In genomic region chr6:15063253-15063853, GRCh38 we compare ENCODE assay signal across 9 cellular contexts.
A peak's percentile ranks its signal among the peaks of the same experiment; 100 is the strongest.
DNase-seq lines count a peak whose midpoint lies in the region; FAIRE-seq and TF ChIP-seq lines count a peak whose summit lies in the region.
"Had no signal": no experiment of that assay in that cellular context is flagged by ENCODE, and none has a peak within 500 bp of the region (broad histone marks: within the 10 kb centered on the region; RNA-seq: fewer than 3 reads in every experiment).

No MANE protein-coding gene starts in this region.

- H3K18ac ChIP-seq in H1 (ENCODE audit: extremely low read depth, low read length), result peak overlapping the region; percentile 52; the same call in 1 of the 2 replicates
- H3K18ac ChIP-seq in mesendoderm (ENCODE audit: low read length), result no peak overlapping the region

- 95% methylated on average over 7 of the region's 7 CpGs; no CpG with 5 or more reads in 1 of the 2 experiments for WGBS in H1 (ENCODE audit: extremely low coverage in 1 of 2, insufficient coverage in 1 of 2, insufficient read length in 1 of 2, insufficient replicate concordance in 2 of 2, low coverage in 1 of 2, low lambda C conversion rate in 2 of 2, missing lambda C conversion rate in 1 of 2), 2 experiments
- WGBS in mesendoderm (ENCODE audit: extremely low coverage, insufficient coverage, low lambda C conversion rate), result no CpG with 5 or more reads among the region's 7 CpGs

- no peak overlapping the region for H3K4me2 ChIP-seq in H1 (ENCODE audit: insufficient read depth in 1 of 2, low read depth in 2 of 2, low read length in 2 of 2)
- no peak overlapping the region for H3K4me2 ChIP-seq in mesendoderm (ENCODE audit: low read length)

- H2BK5ac ChIP-seq in H1 (ENCODE audit: low read depth, low read length) (0 out of 2 replicates have a peak overlapping the region, but pooled peaks have one; percentile 54), mesendoderm (ENCODE audit: low read length) (no peak overlapping the region)

- peaks cover 17% of the 10 kb centered on the region for H3K4me1 Mint-ChIP-seq in endothelial cell (ENCODE audit: unreplicated experiment)

- no peak overlapping the region for H3K27ac Mint-ChIP-seq in endothelial cell (ENCODE audit: unreplicated experiment)

- H3K14ac ChIP-seq in H1 (ENCODE audit: insufficient read length), result no peak overlapping the region

- no peak for FAIRE-seq in H1 (lab: Jason Lieb, UNC)

- H4K8ac ChIP-seq in H1 (ENCODE audit: extremely low read depth, insufficient read depth, low read length), result no peak overlapping the region
- H4K8ac ChIP-seq in mesendoderm (ENCODE audit: low read depth, low read length), result no peak overlapping the region

- H4K5ac ChIP-seq in H1 (ENCODE audit: insufficient read length, low read depth, low read length) (no peak overlapping the region), mesendoderm (ENCODE audit: low read length) (no peak overlapping the region)

- H3K9me3 Mint-ChIP-seq in endothelial cell (ENCODE audit: unreplicated experiment), result no peaks in the 10 kb centered on the region

- H2BK120ac ChIP-seq in H1 (replicated peaks; ENCODE audit: low read depth, low read length), result no peak overlapping the region
- H2BK120ac ChIP-seq in mesendoderm (ENCODE audit: low read depth, low read length), result no peak overlapping the region

- H3K4ac ChIP-seq in H1 (replicated peaks; ENCODE audit: insufficient read length, low read depth, low read length) (no peak overlapping the region), mesendoderm (ENCODE audit: low read depth, low read length) (no peak overlapping the region)

- H3K4me1 ChIP-seq in H1 (replicated peaks in 1 of 4; ENCODE audit: control insufficient read depth in 3 of 4, insufficient read depth in 4 of 4, low read length in 3 of 4) (no peaks in the 10 kb centered on the region; a peak in 1 of 7 replicates), mesendoderm (ENCODE audit: control insufficient read depth, low read depth, low read length) (no peaks in the 10 kb centered on the region)
- H3K4me1 ChIP-seq: SJSA1 had no signal

- no peak overlapping the region for H2AFZ ChIP-seq in H1 (ENCODE audit: low read length)

- H2BK12ac ChIP-seq in H1 (ENCODE audit: low read depth, low read length), result peak overlapping the region; percentile 84; the same call in 1 of the 2 replicates

- no peaks in the 10 kb centered on the region for H3K36me3 Mint-ChIP-seq in endothelial cell (ENCODE audit: low read depth, unreplicated experiment)

- TF ChIP-seq CTCF in H1 (IDR thresholded peaks at IDR 0.05; ENCODE audit: control extremely low read depth in 1 of 3, insufficient read depth in 1 of 3, low read depth in 1 of 3, low read length in 3 of 3) (no peak), endothelial cell (IDR thresholded peaks at IDR 0.05; ENCODE audit: unreplicated experiment) (no peak)

- H3K9me3 ChIP-seq in H1 (ENCODE audit: insufficient read depth in 2 of 2, low read depth in 1 of 2, low read length in 1 of 2) (no peaks in the 10 kb centered on the region; a peak in 1 of 4 replicates), MG63 (peaks cover 2% of the 10 kb centered on the region; the same call in 1 of the 2 replicates)

- no peaks in the 10 kb centered on the region for H3K79me1 ChIP-seq in H1 (ENCODE audit: low read depth, low read length)
- H3K79me1 ChIP-seq in mesendoderm (ENCODE audit: low read length), result no peaks in the 10 kb centered on the region

- H3K27me3 ChIP-seq in H1 (replicated peaks in 1 of 4; ENCODE audit: control insufficient read depth in 3 of 4, extremely low read depth in 1 of 4, insufficient read depth in 3 of 4, low read length in 3 of 4), result no peaks in the 10 kb centered on the region
- H3K27me3 ChIP-seq in mesendoderm (ENCODE audit: insufficient read depth, low read length, poor library complexity), result no peaks in the 10 kb centered on the region
- H3K27me3 ChIP-seq in MG63, result no peaks in the 10 kb centered on the region
- H3K27me3 ChIP-seq: SJSA1 had no signal

- H2BK15ac ChIP-seq in H1 (ENCODE audit: low read length) (peak overlapping the region; percentile 55), mesendoderm (replicated peaks; ENCODE audit: low read depth) (no peak overlapping the region)

- H3K9ac ChIP-seq in H1 (replicated peaks in 1 of 4; ENCODE audit: extremely low read depth in 1 of 4, low read depth in 3 of 4, low read length in 3 of 4), result no peak overlapping the region
- H3K9ac ChIP-seq in mesendoderm (ENCODE audit: low read length), result no peak overlapping the region

- H4K91ac ChIP-seq in H1 (replicated peaks; ENCODE audit: insufficient read length, low read length), result peak overlapping the region; percentile 73

- POLR2A ChIA-PET in H1 (lab: Charles Lee; ENCODE audit: partially characterized antibody), result interaction anchor here (0.7 kb wide), 1 partner anchor 11 kb away, joined by 3 read pairs; no protein-coding TSS in a partner anchor

- H3K56ac ChIP-seq in H1 (replicated peaks; ENCODE audit: insufficient read length, low read depth, low read length) (no peak overlapping the region), mesendoderm (ENCODE audit: low read length) (peak overlapping the region; percentile 15)

- no peaks in the 10 kb centered on the region for H4K20me1 ChIP-seq in H1 (replicated peaks in 1 of 2; ENCODE audit: control insufficient read depth in 1 of 2, insufficient read depth in 2 of 2, low read length in 2 of 2)

- no peak for TF ChIP-seq RAD21 in H1 (IDR thresholded peaks at IDR 0.05 in 1 of 2, conservative IDR thresholded peaks at IDR 0.05 in 1 of 2; ENCODE audit: low read depth in 2 of 2, low read length in 2 of 2)

- H3K23me2 ChIP-seq in H1 (ENCODE audit: low read depth, low read length), result no peaks in the 10 kb centered on the region

- H3K36me3 ChIP-seq in H1 (ENCODE audit: control insufficient read depth in 2 of 4, insufficient read depth in 4 of 4, low read length in 3 of 4) (no peaks in the 10 kb centered on the region), mesendoderm (ENCODE audit: control insufficient read depth, insufficient read depth, low read length) (no peaks in the 10 kb centered on the region), MG63 (no peaks in the 10 kb centered on the region)
- H3K36me3 ChIP-seq: SJSA1 had no signal

- no peak overlapping the region for H3K4me3 Mint-ChIP-seq in endothelial cell (ENCODE audit: unreplicated experiment)

- H2AK5ac ChIP-seq in H1 (ENCODE audit: low read depth, low read length) (peak overlapping the region; percentile 61; the same call in 1 of the 2 replicates), mesendoderm (ENCODE audit: low read length) (no peak overlapping the region)

- TF ChIP-seq EP300 in H1 (IDR thresholded peaks at IDR 0.05; ENCODE audit: borderline replicate concordance in 1 of 2, low read depth in 2 of 2, low read length in 2 of 2), result no peak

- peaks cover 10% of the 10 kb centered on the region for H3K27me3 Mint-ChIP-seq in endothelial cell (ENCODE audit: unreplicated experiment)

- no peak for TF ChIP-seq POLR2A in H1 (IDR thresholded peaks at IDR 0.05; ENCODE audit: control extremely low read depth in 1 of 2, low read depth in 2 of 2, low read length in 2 of 2)

- CTCF ChIA-PET in H1 (lab: Charles Lee; ENCODE audit: partially characterized antibody), result interaction anchor here (0.6 to 1.4 kb wide), 3 partner anchors 20 to 307 kb away, joined by 3 to 4 read pairs (median 3); no protein-coding TSS in a partner anchor

- H2BK20ac ChIP-seq in H1 (ENCODE audit: low read length), result peak overlapping the region; percentile 93; the same call in 1 of the 2 replicates

- DNase-seq in AML-193 (lab: John Stamatoyannopoulos, UW) (peak; percentile 85 to 90), NCI-H69 (lab: John Stamatoyannopoulos, UW) (peak; percentile 39), H1 (ENCODE audit: low read depth in 1 of 2, low spot score in 2 of 2) (no peak), mesendoderm (no peak), NCI-H345 treated with DMSO at 0.1 percent for 48 hours (lab: John Stamatoyannopoulos, UW; ENCODE audit: unreplicated experiment) (no peak), endothelial cell (ENCODE audit: low spot score) (no peak), AG08395 (ENCODE audit: low spot score) (no peak), MG63 (no peak)

- H3K23ac ChIP-seq in H1 (ENCODE audit: insufficient read length), result no peak overlapping the region
- no peak overlapping the region for H3K23ac ChIP-seq in mesendoderm (ENCODE audit: low read length)

- no peaks in the 10 kb centered on the region for H3K79me2 ChIP-seq in H1 (ENCODE audit: control insufficient read depth in 1 of 2, insufficient read depth in 2 of 2, low read length in 2 of 2)
- H3K79me2 ChIP-seq in mesendoderm (ENCODE audit: control insufficient read depth, insufficient read depth, low read length), result no peaks in the 10 kb centered on the region

- H3K4me3 ChIP-seq in H1 (ENCODE audit: extremely low read depth in 1 of 4, insufficient read depth in 2 of 4, low read depth in 3 of 4, low read length in 4 of 4) (no peak overlapping the region), mesendoderm (ENCODE audit: low read length) (no peak overlapping the region), MG63 (no peak overlapping the region)
- H3K4me3 ChIP-seq: SJSA1 had no signal

- H3K27ac ChIP-seq in H1 (ENCODE audit: low read depth, low read length), result no peak overlapping the region
- H3K27ac ChIP-seq in mesendoderm (ENCODE audit: low read depth, low read length), result no peak overlapping the region
- H3K27ac ChIP-seq: SJSA1 had no signal

TF ChIP-seq in H1, 55 proteins besides CTCF, POLR2A, EP300 and RAD21:
- no peak for TF ChIP-seq BACH1 (IDR thresholded peaks at IDR 0.05; ENCODE audit: low read length)
- TF ChIP-seq SRF (IDR thresholded peaks at IDR 0.05; ENCODE audit: low read depth, low read length), result no peak
- TF ChIP-seq SUZ12 (IDR thresholded peaks at IDR 0.05; ENCODE audit: low read length), result no peak
- TF ChIP-seq KDM1A (IDR thresholded peaks at IDR 0.05; ENCODE audit: borderline replicate concordance, low read length), result no peak
- no peak for TF ChIP-seq MAX (IDR thresholded peaks at IDR 0.05)
- TF ChIP-seq USF2 (IDR thresholded peaks at IDR 0.05; ENCODE audit: low read length), result no peak
- TF ChIP-seq EZH2 (IDR thresholded peaks at IDR 0.05; ENCODE audit: low read depth, low read length, severe bottlenecking), result no peak
- no peak for TF ChIP-seq JUN (IDR thresholded peaks at IDR 0.05; ENCODE audit: low read depth, low read length)
- TF ChIP-seq CBX8 (IDR thresholded peaks at IDR 0.05; ENCODE audit: borderline replicate concordance, low read depth, low read length), result no peak
- TF ChIP-seq GTF2F1 (IDR thresholded peaks at IDR 0.05; ENCODE audit: borderline replicate concordance, low read depth, low read length), result no peak
TF ChIP-seq in H1: peak in this region for 0.

Comparison
In these comparisons a context has a peak if more than half of its experiments do, and no peak if none do; other contexts are left out.
1. DNase-seq: peak in AML-193 (2 of 2) and NCI-H69 (single experiment); none in H1 (0 of 2), mesendoderm (single experiment), NCI-H345 treated with DMSO at 0.1 percent for 48 hours (single experiment), endothelial cell (single experiment), AG08395 (single experiment) and MG63 (single experiment).